18 cellular contexts compared by ENCODE assay signal in genomic region chr7:50415844-50416243, GRCh38. TPM values are rescaled to one million over a fixed set of nuclear protein-coding genes. Genes with fewer than 3 reads are reported as not detected.
DNase-seq lines count a peak whose midpoint lies in the region; ATAC-seq and TF ChIP-seq lines count a peak whose summit lies in the region.
"Had no signal": no experiment of that assay in that cellular context is flagged by ENCODE, and none has a peak within 500 bp of the region (broad histone marks: within the 10 kb centered on the region; RNA-seq: fewer than 3 reads in every experiment).

No MANE protein-coding gene starts in this region.

- no peaks in the 10 kb centered on the region for H3K36me3 ChIP-seq in DOHH2 (ENCODE audit: control insufficient read depth, low read length)
- no peaks in the 10 kb centered on the region for H3K36me3 ChIP-seq in naive thymus-derived CD4-positive, alpha-beta T cell (ENCODE audit: control insufficient read depth in 2 of 3, insufficient read depth in 3 of 3, low read length in 3 of 3)
- no peaks in the 10 kb centered on the region for H3K36me3 ChIP-seq in MM.1S (replicated peaks; ENCODE audit: insufficient read depth, low read length)
- H3K36me3 ChIP-seq: BE2C, brain microvascular endothelial cell, HAP-1 had no signal

- no peaks in the 10 kb centered on the region for H3K27me3 Mint-ChIP-seq in activated CD4-positive, alpha-beta T cell treated with anti-CD3 and anti-CD28 coated beads, Interleukin-2, amount 10 ng/mL, durations not matched to agents 7 days and 5 days
- no peaks in the 10 kb centered on the region for H3K27me3 Mint-ChIP-seq in activated CD8-positive, alpha-beta T cell treated with anti-CD3 and anti-CD28 coated beads for 36 hours
- H3K27me3 Mint-ChIP-seq in naive thymus-derived CD4-positive, alpha-beta T cell: no peaks in the 10 kb centered on the region

- intact Hi-C loops in activated CD8-positive, alpha-beta T cell treated with anti-CD3 and anti-CD28 coated beads for 36 hours (cut with micrococcal nuclease): loop anchor here (5.0 kb wide), 2 partner anchors 209 to 324 kb away; partner anchors contain the start of gene ZPBP
- intact Hi-C loops in naive thymus-derived CD4-positive, alpha-beta T cell (cut with micrococcal nuclease): loop anchor here in 1 of 2 donors (2.0 kb wide), 1 partner anchor 33 kb away; no protein-coding TSS in a partner anchor

- H3F3A ChIP-seq in DOHH2 (ENCODE audit: control insufficient read depth, insufficient read depth) (0 out of 2 replicates have a peak, but pooled peaks cover 4% of the 10 kb centered on the region), MM.1S (ENCODE audit: insufficient read depth, low read length) (no peaks in the 10 kb centered on the region)

- no peak overlapping the region for H2AFZ ChIP-seq in MM.1S (ENCODE audit: low read length)

- peak; percentile 56 for ATAC-seq in activated CD8-positive, alpha-beta T cell treated with anti-CD3 and anti-CD28 coated beads for 36 hours
- ATAC-seq in naive thymus-derived CD4-positive, alpha-beta T cell: no peak
- ATAC-seq in HG03097 (IDR thresholded peaks at IDR 0.05; ENCODE audit: low FRiP score, unreplicated experiment) (no peak), HG03175 (IDR thresholded peaks at IDR 0.05; ENCODE audit: unreplicated experiment) (no peak)
- ATAC-seq: A549, esophagus mucosa had no signal

- peaks cover 35% of the 10 kb centered on the region for H3K4me1 Mint-ChIP-seq in activated CD4-positive, alpha-beta T cell treated with anti-CD3 and anti-CD28 coated beads, Interleukin-2, amount 10 ng/mL, durations not matched to agents 7 days and 5 days
- peaks cover 40% of the 10 kb centered on the region for H3K4me1 Mint-ChIP-seq in activated CD8-positive, alpha-beta T cell treated with anti-CD3 and anti-CD28 coated beads for 36 hours (ENCODE audit: low read depth)
- peaks cover 19 to 44% (median 34%) of the 10 kb centered on the region in 7 donors for H3K4me1 Mint-ChIP-seq in naive thymus-derived CD4-positive, alpha-beta T cell

- peak overlapping the region; percentile 55 for H3K4me3 Mint-ChIP-seq in activated CD4-positive, alpha-beta T cell treated with anti-CD3 and anti-CD28 coated beads, Interleukin-2, amount 10 ng/mL, durations not matched to agents 7 days and 5 days
- peak overlapping the region; percentile 47 for H3K4me3 Mint-ChIP-seq in activated CD8-positive, alpha-beta T cell treated with anti-CD3 and anti-CD28 coated beads for 36 hours
- H3K4me3 Mint-ChIP-seq in naive thymus-derived CD4-positive, alpha-beta T cell: peak overlapping the region; percentile 70 to 84 (median 81)

- no peaks in the 10 kb centered on the region for H3K9me3 Mint-ChIP-seq in activated CD4-positive, alpha-beta T cell treated with anti-CD3 and anti-CD28 coated beads, Interleukin-2, amount 10 ng/mL, durations not matched to agents 7 days and 5 days
- no peaks in the 10 kb centered on the region for H3K9me3 Mint-ChIP-seq in activated CD8-positive, alpha-beta T cell treated with anti-CD3 and anti-CD28 coated beads for 36 hours
- no peaks in the 10 kb centered on the region for H3K9me3 Mint-ChIP-seq in naive thymus-derived CD4-positive, alpha-beta T cell

- H3K4me1 ChIP-seq in DOHH2 (ENCODE audit: control insufficient read depth, low read length) (peaks cover 55% of the 10 kb centered on the region), MM.1S (ENCODE audit: low read length) (peaks cover 12% of the 10 kb centered on the region)
- H3K4me1 ChIP-seq in naive thymus-derived CD4-positive, alpha-beta T cell (ENCODE audit: control insufficient read depth in 2 of 2, insufficient read depth in 2 of 2, low read length in 2 of 2): peaks cover 0 to 22% of the 10 kb centered on the region in 2 donors
- H3K4me1 ChIP-seq: A549, BE2C, HAP-1 had no signal

- no peak overlapping the region for H3K9ac ChIP-seq in MM.1S (ENCODE audit: low read length)

- H3K9me3 ChIP-seq in DOHH2 (ENCODE audit: control insufficient read depth, insufficient read depth, low read length) (no peaks in the 10 kb centered on the region), MM.1S (replicated peaks; ENCODE audit: insufficient read depth, low read length) (no peaks in the 10 kb centered on the region)
- no peaks in the 10 kb centered on the region for H3K9me3 ChIP-seq in naive thymus-derived CD4-positive, alpha-beta T cell (ENCODE audit: control insufficient read depth in 2 of 3, low read length in 3 of 3)
- H3K9me3 ChIP-seq: A549, BE2C, HAP-1 had no signal

- TF ChIP-seq CTCF in DOHH2 (IDR thresholded peaks at IDR 0.05; ENCODE audit: low read depth, low read length, poor library complexity, severe bottlenecking) (no peak), MM.1S (IDR thresholded peaks at IDR 0.05; ENCODE audit: low read length) (no peak)
- no peak for TF ChIP-seq CTCF in activated CD8-positive, alpha-beta T cell treated with anti-CD3 and anti-CD28 coated beads for 36 hours (IDR thresholded peaks at IDR 0.05)

- peak overlapping the region; percentile 76 for H3K27ac Mint-ChIP-seq in activated CD4-positive, alpha-beta T cell treated with anti-CD3 and anti-CD28 coated beads, Interleukin-2, amount 10 ng/mL, durations not matched to agents 7 days and 5 days
- peak overlapping the region; percentile 75 for H3K27ac Mint-ChIP-seq in activated CD8-positive, alpha-beta T cell treated with anti-CD3 and anti-CD28 coated beads for 36 hours
- peak overlapping the region; percentile 19 to 88 (median 60) for H3K27ac Mint-ChIP-seq in naive thymus-derived CD4-positive, alpha-beta T cell

- CTCF ChIA-PET in activated CD4-positive, alpha-beta T cell treated with anti-CD3 and anti-CD28 coated beads, Interleukin-2, amount 10 ng/mL, durations not matched to agents 7 days and 5 days (lab: Charles Lee): interaction anchor here (1.0 to 1.6 kb wide), 3 partner anchors 9 to 323 kb away, joined by 3 to 6 read pairs (median 3); no protein-coding TSS in a partner anchor
- CTCF ChIA-PET in activated CD8-positive, alpha-beta T cell treated with anti-CD3 and anti-CD28 coated beads for 36 hours (lab: Charles Lee): interaction anchor here (0.8 to 7.6 kb wide), 15 partner anchors 9 to 322 kb away, joined by 3 to 108 read pairs (median 4); partner anchors contain the start of gene ZPBP
- CTCF ChIA-PET in naive thymus-derived CD4-positive, alpha-beta T cell (lab: Charles Lee): interaction anchor here (1.2 to 7.1 kb wide), 5 partner anchors 17 to 277 kb away, joined by 3 to 77 read pairs (median 27); no protein-coding TSS in a partner anchor

- peak overlapping the region; percentile 59 for H3K4me2 ChIP-seq in DOHH2 (ENCODE audit: low read length)
- H3K4me2 ChIP-seq in MM.1S (ENCODE audit: low read depth, low read length): no peak overlapping the region
- H3K4me2 ChIP-seq: A549 had no signal

- H3K27me3 ChIP-seq in DOHH2 (ENCODE audit: control insufficient read depth, low read length) (no peaks in the 10 kb centered on the region), MM.1S (replicated peaks; ENCODE audit: insufficient read depth, low read length) (no peaks in the 10 kb centered on the region)
- H3K27me3 ChIP-seq in naive thymus-derived CD4-positive, alpha-beta T cell (ENCODE audit: control insufficient read depth in 2 of 2, insufficient read depth in 2 of 2, low read length in 2 of 2): no peaks in the 10 kb centered on the region
- H3K27me3 ChIP-seq: BE2C, brain microvascular endothelial cell had no signal

- H3K79me2 ChIP-seq in DOHH2 (ENCODE audit: control insufficient read depth, low read length) (no peaks in the 10 kb centered on the region), MM.1S (ENCODE audit: low read length) (no peaks in the 10 kb centered on the region)

- POLR2A ChIA-PET in activated CD4-positive, alpha-beta T cell treated with anti-CD3 and anti-CD28 coated beads, Interleukin-2, amount 10 ng/mL, durations not matched to agents 7 days and 5 days (lab: Charles Lee): no interaction called here
- POLR2A ChIA-PET in activated CD8-positive, alpha-beta T cell treated with anti-CD3 and anti-CD28 coated beads for 36 hours (lab: Charles Lee): interaction anchor here (1.0 to 3.6 kb wide), 2 partner anchors 10 to 22 kb away, joined by 3 to 12 read pairs; no protein-coding TSS in a partner anchor
- POLR2A ChIA-PET in naive thymus-derived CD4-positive, alpha-beta T cell (lab: Charles Lee): interaction anchor here (0.5 to 1.8 kb wide), 11 partner anchors 8 to 322 kb away, joined by 3 to 5 read pairs (median 3); partner anchors contain the start of gene ZPBP

- no peaks in the 10 kb centered on the region for H3K36me3 Mint-ChIP-seq in activated CD4-positive, alpha-beta T cell treated with anti-CD3 and anti-CD28 coated beads, Interleukin-2, amount 10 ng/mL, durations not matched to agents 7 days and 5 days (ENCODE audit: low read depth)
- H3K36me3 Mint-ChIP-seq in activated CD8-positive, alpha-beta T cell treated with anti-CD3 and anti-CD28 coated beads for 36 hours (ENCODE audit: low read depth): no peaks in the 10 kb centered on the region
- no peaks in the 10 kb centered on the region for H3K36me3 Mint-ChIP-seq in naive thymus-derived CD4-positive, alpha-beta T cell

- H3K9me2 ChIP-seq in DOHH2 (replicated peaks; ENCODE audit: control insufficient read depth, low read length) (no peaks in the 10 kb centered on the region), MM.1S (replicated peaks; ENCODE audit: insufficient read depth, low read length) (no peaks in the 10 kb centered on the region)

- H3K4me3 ChIP-seq in DOHH2 (ENCODE audit: low read length): no peak overlapping the region
- H3K4me3 ChIP-seq in naive thymus-derived CD4-positive, alpha-beta T cell (ENCODE audit: low read length): no peak overlapping the region
- no peak overlapping the region for H3K4me3 ChIP-seq in MM.1S (ENCODE audit: low read length)
- H3K4me3 ChIP-seq: A549, HAP-1 had no signal

- H4K20me1 ChIP-seq in DOHH2 (ENCODE audit: control insufficient read depth, insufficient read depth, low read depth, low read length): no peaks in the 10 kb centered on the region
- H4K20me1 ChIP-seq in MM.1S (ENCODE audit: insufficient read depth, low read length): no peaks in the 10 kb centered on the region

- H3K27ac ChIP-seq in DOHH2 (ENCODE audit: low read depth, low read length) (no peak overlapping the region), MM.1S (ENCODE audit: low read length) (no peak overlapping the region)
- H3K27ac ChIP-seq in naive thymus-derived CD4-positive, alpha-beta T cell (ENCODE audit: low read depth, low read length): no peak overlapping the region
- H3K27ac ChIP-seq: A549, brain microvascular endothelial cell had no signal

- peak; percentile 20 for DNase-seq in activated CD4-positive, alpha-beta T cell treated with anti-CD3 and anti-CD28 coated beads, Interleukin-2, amount 10 ng/mL, durations not matched to agents 7 days and 5 days
- no peak for DNase-seq in activated CD4-positive, alpha-beta T cell treated with anti-CD3 and anti-CD28 coated beads for 4 hours
- DNase-seq in activated CD8-positive, alpha-beta T cell treated with anti-CD3 and anti-CD28 coated beads for 36 hours: peak; percentile 44
- DNase-seq in naive thymus-derived CD4-positive, alpha-beta T cell: peak in 1 of 9 donors; percentile 33
- DNase-seq in MM.1S: no peak
- DNase-seq: activated CD8-positive, alpha-beta memory T cell treated with anti-CD3 and anti-CD28 coated beads, Interleukin-2, amount 50 U/mL, for 48 hours; BE2C; brain microvascular endothelial cell; effector memory CD4-positive, alpha-beta T cell; left ventricle myocardium superior; NCI-H524 treated with DMSO at 0.1 percent for 48 hours; stimulated activated CD4-positive, alpha-beta T cell treated with anti-CD3 and anti-CD28 coated beads, Interleukin-15, amount 100 ng/mL, for 24 hours had no signal

RNA-seq across cellular contexts. Expression of gene FIGNL1, which starts 34.3 kb away (rescaled TPM):
- 10 to 100 TPM; 34.8 to 37.4 TPM for total RNA-seq in activated CD4-positive, alpha-beta T cell treated with anti-CD3 and anti-CD28 coated beads, Interleukin-2, amount 10 ng/mL, durations not matched to agents 7 days and 5 days
- 10 to 100 TPM; 46.8 to 47.2 TPM for total RNA-seq in activated CD8-positive, alpha-beta T cell treated with anti-CD3 and anti-CD28 coated beads for 36 hours
- 10 to 100 TPM in 3 of 5 experiments, 1 to 10 TPM in 2; 7.7 to 30.2 (median 14.3) TPM for total RNA-seq in naive thymus-derived CD4-positive, alpha-beta T cell
- polyA plus RNA-seq in naive thymus-derived CD4-positive, alpha-beta T cell: 10 to 100 TPM in 1 of 2 donors, 1 to 10 TPM in 1; 9.1 to 10.3 TPM

Comparison
In these comparisons a context has a peak if more than half of its experiments do, and no peak if none do; other contexts are left out.
1. DNase-seq: peak in activated CD4-positive, alpha-beta T cell treated with anti-CD3 and anti-CD28 coated beads, Interleukin-2, amount 10 ng/mL, durations not matched to agents 7 days and 5 days (single experiment) and activated CD8-positive, alpha-beta T cell treated with anti-CD3 and anti-CD28 coated beads for 36 hours (single experiment); none in activated CD4-positive, alpha-beta T cell treated with anti-CD3 and anti-CD28 coated beads for 4 hours (0 of 2) and MM.1S (single experiment).
2. Peak in every context shown above with its lines, with median percentiles within 50 percentile points of each other: H3K27ac Mint-ChIP-seq and H3K4me3 Mint-ChIP-seq.